In genomic region chr17:14306602-14307001, GRCh38 we compare ENCODE assay signal across 22 cellular contexts. TPM values are rescaled to one million over a fixed set of nuclear protein-coding genes. Genes with fewer than 3 reads are reported as not detected.
A peak's percentile ranks its signal among the peaks of the same experiment; 100 is the strongest.
DNase-seq lines count a peak whose midpoint lies in the region; ATAC-seq and TF ChIP-seq lines count a peak whose summit lies in the region.
"Had no signal": no experiment of that assay in that cellular context is flagged by ENCODE, and none has a peak within 500 bp of the region (broad histone marks: within the 10 kb centered on the region; RNA-seq: fewer than 3 reads in every experiment).

No MANE protein-coding gene starts in this region.

- H3K4me2 ChIP-seq in smooth muscle cell: peak overlapping the region; percentile 88
- H3K4me2 ChIP-seq: hepatocyte had no signal

- H3K9ac ChIP-seq in smooth muscle cell (ENCODE audit: low read depth): no peak overlapping the region

- H2AFZ ChIP-seq in smooth muscle cell (ENCODE audit: low read depth): no peak overlapping the region
- H2AFZ ChIP-seq: hepatocyte had no signal

- peaks cover 89% of the 10 kb centered on the region for H3K79me2 ChIP-seq in smooth muscle cell (ENCODE audit: low read depth)

- no peaks in the 10 kb centered on the region for H3K9me3 Mint-ChIP-seq in T-helper 1 cell treated with Interleukin-12 subunit alpha and Interleukin-12 subunit beta and Interleukin-4 antibody, amounts not matched to agents 30 μg/mL and 1 μg/mL, for 36 hours
- no peaks in the 10 kb centered on the region for H3K9me3 Mint-ChIP-seq in immature natural killer cell
- H3K9me3 Mint-ChIP-seq: activated naive CD8-positive, alpha-beta T cell treated with anti-CD3 and anti-CD28 coated beads, Interleukin-2, amount 50 U/mL, for 24 hours; activated T-cell treated with anti-CD3 and anti-CD28 coated beads, Interleukin-2, amount 50 U/mL, for 4 hours; central memory CD8-positive, alpha-beta T cell; effector memory CD8-positive, alpha-beta T cell; natural killer cell; T-helper 2 cell treated with Interferon-gamma antibody and Interleukin-4, amounts not matched to agents 5 μg/mL and 100 μg/mL, for 36 hours had no signal

- peaks cover 68% of the 10 kb centered on the region for H4K20me1 ChIP-seq in smooth muscle cell (ENCODE audit: low read depth)

- H3K4me1 ChIP-seq in smooth muscle cell (ENCODE audit: low read depth): peaks cover 49% of the 10 kb centered on the region

- no peaks in the 10 kb centered on the region for H3K9me3 ChIP-seq in WERI-Rb-1 (ENCODE audit: severe bottlenecking)
- no peaks in the 10 kb centered on the region for H3K9me3 ChIP-seq in smooth muscle cell (replicated peaks; ENCODE audit: low read depth)
- H3K9me3 ChIP-seq: testis had no signal

- peaks cover 47% of the 10 kb centered on the region for H3K36me3 ChIP-seq in WERI-Rb-1
- H3K36me3 ChIP-seq in smooth muscle cell (ENCODE audit: low read depth): no peaks in the 10 kb centered on the region

- H3K4me1 Mint-ChIP-seq in T-helper 1 cell treated with Interleukin-12 subunit alpha and Interleukin-12 subunit beta and Interleukin-4 antibody, amounts not matched to agents 30 μg/mL and 1 μg/mL, for 36 hours (ENCODE audit: low read depth): peaks cover 53% of the 10 kb centered on the region
- peaks cover 67 to 70% of the 10 kb centered on the region in 2 donors for H3K4me1 Mint-ChIP-seq in immature natural killer cell

- H3K36me3 Mint-ChIP-seq in T-helper 1 cell treated with Interleukin-12 subunit alpha and Interleukin-12 subunit beta and Interleukin-4 antibody, amounts not matched to agents 30 μg/mL and 1 μg/mL, for 36 hours (ENCODE audit: low read depth): peaks cover 46% of the 10 kb centered on the region
- H3K36me3 Mint-ChIP-seq in immature natural killer cell: peaks cover 0 to 7% (median 3%) of the 10 kb centered on the region in 3 donors
- H3K36me3 Mint-ChIP-seq: natural killer cell had no signal

- no peaks in the 10 kb centered on the region for H3K27me3 ChIP-seq in WERI-Rb-1 (ENCODE audit: insufficient read depth, low read depth, severe bottlenecking)
- H3K27me3 ChIP-seq in smooth muscle cell (ENCODE audit: low read depth): no peaks in the 10 kb centered on the region
- H3K27me3 ChIP-seq: testis had no signal

- H3K4me3 ChIP-seq in WERI-Rb-1 (ENCODE audit: low read depth, low read length) (no peak overlapping the region; the same call in 1 of the 2 replicates), smooth muscle cell (no peak overlapping the region)
- H3K4me3 ChIP-seq: hepatocyte, testis had no signal

- peak overlapping the region; percentile 94 for H3K27ac ChIP-seq in WERI-Rb-1
- peak overlapping the region; percentile 77 for H3K27ac ChIP-seq in smooth muscle cell (ENCODE audit: low read depth)
- H3K27ac ChIP-seq: hepatocyte, testis had no signal

- TF ChIP-seq CTCF in WERI-Rb-1 (IDR thresholded peaks at IDR 0.05; ENCODE audit: low read depth, low read length) (no peak), smooth muscle cell (IDR thresholded peaks at IDR 0.05; ENCODE audit: borderline replicate concordance, insufficient read depth, poor library complexity, severe bottlenecking) (no peak)

- H3F3A ChIP-seq in smooth muscle cell (ENCODE audit: low read depth): peaks cover 4% of the 10 kb centered on the region

- H3K4me3 Mint-ChIP-seq in T-helper 1 cell treated with Interleukin-12 subunit alpha and Interleukin-12 subunit beta and Interleukin-4 antibody, amounts not matched to agents 30 μg/mL and 1 μg/mL, for 36 hours: peak overlapping the region; percentile 44
- H3K4me3 Mint-ChIP-seq in immature natural killer cell: peak overlapping the region in 2 of 5 donors; percentile 5 to 8
- H3K4me3 Mint-ChIP-seq: activated CD8-positive, alpha-beta T cell treated with anti-CD3 and anti-CD28 coated beads, Interleukin-2, amount 10 ng/mL, durations not matched to agents 7 days and 5 days; activated naive CD8-positive, alpha-beta T cell treated with anti-CD3 and anti-CD28 coated beads, Interleukin-2, amount 50 U/mL, for 24 hours; activated T-cell treated with anti-CD3 and anti-CD28 coated beads, Interleukin-2, amount 50 U/mL, for 4 hours; central memory CD8-positive, alpha-beta T cell; effector memory CD8-positive, alpha-beta T cell had no signal

- no peaks in the 10 kb centered on the region for H3K27me3 Mint-ChIP-seq in T-helper 1 cell treated with Interleukin-12 subunit alpha and Interleukin-12 subunit beta and Interleukin-4 antibody, amounts not matched to agents 30 μg/mL and 1 μg/mL, for 36 hours (ENCODE audit: low read depth)
- H3K27me3 Mint-ChIP-seq in immature natural killer cell (ENCODE audit: low read depth in 3 of 3): peaks cover 3 to 17% (median 8%) of the 10 kb centered on the region in 3 donors
- H3K27me3 Mint-ChIP-seq: activated naive CD8-positive, alpha-beta T cell treated with anti-CD3 and anti-CD28 coated beads, Interleukin-2, amount 50 U/mL, for 24 hours; central memory CD8-positive, alpha-beta T cell; effector memory CD8-positive, alpha-beta T cell had no signal

- no peak for DNase-seq in T-helper 1 cell
- no peak for DNase-seq in WERI-Rb-1
- DNase-seq in immature natural killer cell: no peak
- DNase-seq in smooth muscle cell (lab: John Stamatoyannopoulos, UW; ENCODE audit: unreplicated experiment): no peak
- DNase-seq: activated CD8-positive, alpha-beta T cell treated with anti-CD3 and anti-CD28 coated beads, Interleukin-2, amount 10 ng/mL, durations not matched to agents 7 days and 5 days; activated naive CD8-positive, alpha-beta T cell treated with anti-CD3 and anti-CD28 coated beads, Interleukin-2, amount 50 U/mL, for 24 hours; activated T-cell treated with anti-CD3 and anti-CD28 coated beads, Interleukin-2, amount 50 U/mL, for 4 hours; effector memory CD8-positive, alpha-beta T cell; mammary epithelial cell; natural killer cell; NCI-H187; NCI-H345; stimulated activated CD4-positive, alpha-beta T cell treated with anti-CD3 and anti-CD28 coated beads, Interleukin-12 subunit alpha, Interleukin-12 subunit beta, amount 100 ng/mL, for 4 hours; testis had no signal

- H3K27ac Mint-ChIP-seq in T-helper 1 cell treated with Interleukin-12 subunit alpha and Interleukin-12 subunit beta and Interleukin-4 antibody, amounts not matched to agents 30 μg/mL and 1 μg/mL, for 36 hours: no peak overlapping the region
- H3K27ac Mint-ChIP-seq in immature natural killer cell: peak overlapping the region in 4 of 6 donors; percentile 24 to 70 (median 50)
- H3K27ac Mint-ChIP-seq: activated CD8-positive, alpha-beta T cell treated with anti-CD3 and anti-CD28 coated beads, Interleukin-2, amount 10 ng/mL, durations not matched to agents 7 days and 5 days; activated naive CD8-positive, alpha-beta T cell treated with anti-CD3 and anti-CD28 coated beads, Interleukin-2, amount 50 U/mL, for 24 hours; CD14-positive monocyte; effector memory CD8-positive, alpha-beta T cell; T-helper 2 cell treated with Interferon-gamma antibody and Interleukin-4, amounts not matched to agents 5 μg/mL and 100 μg/mL, for 36 hours had no signal

- ATAC-seq in HG03196 (IDR thresholded peaks at IDR 0.05; ENCODE audit: unreplicated experiment): no peak
- ATAC-seq in HG02973 (IDR thresholded peaks at IDR 0.05; ENCODE audit: unreplicated experiment): no peak
- ATAC-seq in GM18858 (IDR thresholded peaks at IDR 0.05; ENCODE audit: unreplicated experiment): no peak
- ATAC-seq: activated CD8-positive, alpha-beta T cell treated with anti-CD3 and anti-CD28 coated beads, Interleukin-2, amount 10 ng/mL, durations not matched to agents 7 days and 5 days; activated naive CD8-positive, alpha-beta T cell treated with anti-CD3 and anti-CD28 coated beads, Interleukin-2, amount 50 U/mL, for 24 hours; activated T-cell treated with anti-CD3 and anti-CD28 coated beads, Interleukin-2, amount 50 U/mL, for 4 hours; effector memory CD8-positive, alpha-beta T cell; natural killer cell had no signal

RNA-seq across cellular contexts. Expression of gene HS3ST3B1, which starts 5.7 kb away (rescaled TPM):
- polyA plus RNA-seq in immature natural killer cell: 10 to 100 TPM in 1 of 3 donors, 1 to 10 TPM in 2; 6.6 to 14.2 (median 9.0) TPM
- total RNA-seq in smooth muscle cell: 17.3 and 20.6 TPM in 2 replicates
- 11.3 and 13.2 TPM in 2 replicates for polyA plus RNA-seq in smooth muscle cell
